Comparison of ENCODE assay signal across 17 cellular contexts in the genomic region with DNA sequence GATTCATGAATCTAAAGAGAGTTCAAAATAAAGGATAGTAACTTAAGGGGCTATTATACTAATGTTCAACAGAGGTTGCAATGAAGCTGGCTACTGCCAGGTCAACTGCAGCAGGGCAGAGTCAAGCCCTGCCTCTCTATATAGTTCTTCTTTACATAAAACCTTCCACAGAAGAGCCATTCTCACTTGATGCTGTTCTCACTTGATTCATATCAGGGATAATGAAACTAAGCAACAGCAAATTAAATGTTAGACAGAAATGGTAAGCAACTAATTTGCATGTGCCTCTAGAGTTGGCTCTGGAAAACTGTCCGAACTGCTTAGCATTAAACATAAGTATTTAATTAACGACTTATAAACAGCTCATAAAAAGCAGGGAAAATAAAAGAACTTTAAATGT. TPM values are rescaled to one million over a fixed set of nuclear protein-coding genes. Genes with fewer than 3 reads are reported as not detected.
DNase-seq lines count a peak whose midpoint lies in the region; ATAC-seq, FAIRE-seq and TF ChIP-seq lines count a peak whose summit lies in the region.
"Had no signal": no experiment of that assay in that cellular context is flagged by ENCODE, and none has a peak within 500 bp of the region (broad histone marks: within the 10 kb centered on the region; RNA-seq: fewer than 3 reads in every experiment).

No MANE protein-coding gene starts in this region.

- intact Hi-C loops in right lobe of liver (cut with DNase I), result no loop called here
- intact Hi-C loops in HepG2 (cut with micrococcal nuclease; ENCODE audit: unreplicated experiment), result no loop called here
- intact Hi-C loops in vagina (cut with DNase I), result no loop called here

- H3K4me2 ChIP-seq in HepG2 (ENCODE audit: low read depth, low read length), result no peak overlapping the region

- TF ChIP-seq RAD21 in HepG2 (CRISPR knock-in tag; IDR thresholded peaks at IDR 0.05), result no peak

- H3K4me3 Mint-ChIP-seq in T-cell, result peak overlapping the region in 2 of 3 donors; percentile 40 to 61
- H3K4me3 Mint-ChIP-seq: WTC11 had no signal

- POLR2A ChIA-PET in HepG2 (lab: Yijun Ruan, JAX) (no interaction called here), T-cell (lab: Charles Lee) (interaction anchor here (0.6 to 0.7 kb wide), 2 partner anchors 13 to 181 kb away, joined by 3 to 7 read pairs; no protein-coding TSS in a partner anchor)

- H3K4me3 ChIP-seq in right lobe of liver, result no peak overlapping the region
- H3K4me3 ChIP-seq in HepG2 (replicated peaks in 1 of 3; ENCODE audit: insufficient read depth in 1 of 3, low read depth in 2 of 3, low read length in 3 of 3), result no peak overlapping the region
- no peak overlapping the region for H3K4me3 ChIP-seq in vagina
- H3K4me3 ChIP-seq: pancreas had no signal

- TF ChIP-seq CTCF in right lobe of liver (IDR thresholded peaks at IDR 0.05), result no peak
- no peak for TF ChIP-seq CTCF in HepG2 (CRISPR knock-in tag; IDR thresholded peaks at IDR 0.05)
- no peak for TF ChIP-seq CTCF in vagina (IDR thresholded peaks at IDR 0.05)

- H3K4me1 ChIP-seq in right lobe of liver, result peaks cover 0 to 19% (median 2%) of the 10 kb centered on the region in 4 donors
- peaks cover 19% of the 10 kb centered on the region for H3K4me1 ChIP-seq in HepG2 (ENCODE audit: insufficient read depth, low read length)
- no peaks in the 10 kb centered on the region for H3K4me1 ChIP-seq in vagina
- H3K4me1 ChIP-seq: pancreas had no signal

- no peak for TF ChIP-seq EP300 in HepG2 (IDR thresholded peaks at IDR 0.05; ENCODE audit: low read depth in 2 of 2, low read length in 2 of 2)
- TF ChIP-seq EP300 in HepG2 (CRISPR knock-in tag; IDR thresholded peaks at IDR 0.05; ENCODE audit: borderline replicate concordance), result no peak

- FAIRE-seq in HepG2 (lab: Jason Lieb, UNC), result no peak
- FAIRE-seq: pancreas, small intestine had no signal

- H3K9me3 ChIP-seq in right lobe of liver, result no peaks in the 10 kb centered on the region
- H3K9me3 ChIP-seq in HepG2 (ENCODE audit: low read length), result no peaks in the 10 kb centered on the region
- H3K9me3 ChIP-seq in vagina, result no peaks in the 10 kb centered on the region
- H3K9me3 ChIP-seq: BE2C, pancreas, Peyer's patch had no signal

- H3K4me1 Mint-ChIP-seq in T-cell, result peaks cover 9 to 39% (median 31%) of the 10 kb centered on the region in 3 donors

- H3K27ac ChIP-seq in right lobe of liver (peak overlapping the region; percentile 0 to 49 (median 19)), HepG2 (ENCODE audit: extremely low read length, insufficient read depth, low read length) (no peak overlapping the region), vagina (peak overlapping the region; percentile 20)
- H3K27ac ChIP-seq: pancreas, Peyer's patch had no signal

- H4K20me1 ChIP-seq in HepG2 (ENCODE audit: insufficient read depth, low read length), result no peaks in the 10 kb centered on the region

- H3K9ac ChIP-seq in HepG2 (ENCODE audit: insufficient read depth, low read depth, low read length), result no peak overlapping the region

- H3K27me3 Mint-ChIP-seq in T-cell, result no peaks in the 10 kb centered on the region

- no TSS peak for BruUV-seq in HepG2 (replicated peaks; lab: Mats Ljungman, UMichigan)

- in situ Hi-C loops in HepG2 (cut with HindIII; ENCODE audit: extremely low pct_ligation_motif_present, low pct_unique_long_range_greater_than_20kb), result no loop called here

- H3K9me3 Mint-ChIP-seq in T-cell, result no peaks in the 10 kb centered on the region
- H3K9me3 Mint-ChIP-seq: WTC11 had no signal

- peaks cover 38% of the 10 kb centered on the region for H3K36me3 Mint-ChIP-seq in T-cell

- TF ChIP-seq POLR2A in right lobe of liver (IDR thresholded peaks at IDR 0.05) (no peak), HepG2 (IDR thresholded peaks at IDR 0.05; ENCODE audit: insufficient read depth in 1 of 2, low read depth in 2 of 2, low read length in 2 of 2) (no peak), vagina (IDR thresholded peaks at IDR 0.05) (no peak)

- no peak overlapping the region for H2AFZ ChIP-seq in HepG2 (ENCODE audit: low read length)

- H3K79me2 ChIP-seq in HepG2 (ENCODE audit: insufficient read depth, low read length), result no peaks in the 10 kb centered on the region

- CTCF ChIA-PET in HepG2 (lab: Yijun Ruan, JAX; ENCODE audit: low intra/inter-chr PET ratio, low total read pairs), result no interaction called here
- CTCF ChIA-PET in T-cell (lab: Charles Lee), result interaction anchor here in 1 of 2 donors (0.7 to 1.2 kb wide), 2 partner anchors 22 to 199 kb away, joined by 3 read pairs; no protein-coding TSS in a partner anchor

- WGBS in right lobe of liver (ENCODE audit: insufficient coverage, low coverage, low lambda C conversion rate, missing lambda C conversion rate), result 37% methylated on average over 2 of the region's 2 CpGs
- 97% methylated on average over 2 of the region's 2 CpGs for WGBS in HepG2 (ENCODE audit: low lambda C conversion rate)

- DNase-seq in right lobe of liver (no peak), HepG2 (ENCODE audit: low spot score) (no peak), T-cell (no peak), fibroblast of gingiva (ENCODE audit: low read depth) (peak; percentile 5), vagina (ENCODE audit: extremely low spot score in 2 of 2) (no peak), NCI-H446 treated with DMSO at 0.1 percent for 48 hours (lab: John Stamatoyannopoulos, UW) (no peak), NCI-H748 treated with DMSO at 0.1 percent for 48 hours (lab: John Stamatoyannopoulos, UW) (no peak)
- DNase-seq: BE2C, H7, islet precursor cell, NCI-H1417, NCI-H446, pancreas, Peyer's patch had no signal

- ATAC-seq in right lobe of liver, result no peak
- no peak for ATAC-seq in HepG2
- no peak for ATAC-seq in T-cell (replicated peaks in 1 of 4)
- ATAC-seq in HG03354 (IDR thresholded peaks at IDR 0.05; ENCODE audit: poor library complexity, severe bottlenecking, unreplicated experiment), result no peak
- ATAC-seq: WTC11 had no signal

- H3K27me3 ChIP-seq in right lobe of liver (no peaks in the 10 kb centered on the region), HepG2 (ENCODE audit: control insufficient read depth in 1 of 2, insufficient read depth in 2 of 2, low read length in 2 of 2) (no peaks in the 10 kb centered on the region), vagina (no peaks in the 10 kb centered on the region)
- H3K27me3 ChIP-seq: BE2C, pancreas, Peyer's patch had no signal

- H3K27ac Mint-ChIP-seq in T-cell, result peak overlapping the region; percentile 93 to 97

- H3K36me3 ChIP-seq in right lobe of liver (peaks cover 0 to 12% (median 0%) of the 10 kb centered on the region in 4 donors), HepG2 (replicated peaks in 1 of 2; ENCODE audit: control insufficient read depth in 1 of 2, insufficient read depth in 2 of 2, low read length in 2 of 2) (peaks cover 4 to 58% of the 10 kb centered on the region in 2 experiments; a peak in 4 of 5 replicates), vagina (peaks cover 0 to 18% of the 10 kb centered on the region in 2 donors)

RNA-seq across cellular contexts. Expression of gene CCSAP, which starts 17.4 kb away (rescaled TPM):
- 1 to 10 TPM; 1.4 to 3.2 (median 1.7) TPM for total RNA-seq in right lobe of liver
- 9.0 and 10.0 TPM in 2 replicates for total RNA-seq in HepG2 (2016; rRNA removed; fragmentation: Illumina TruSeq; extraction: Trizol)
- 1.1 and 1.4 TPM in 2 replicates for total RNA-seq in HepG2 (2016; cell fraction: cytosol; rRNA removed; fragmentation: Illumina TruSeq; extraction: Trizol; ENCODE audit: low read depth)
- total RNA-seq in HepG2 (2016; cell fraction: insoluble cytoplasmic fraction; rRNA removed; fragmentation: Illumina TruSeq; extraction: Trizol), result 9.1 and 10.6 TPM in 2 replicates
- total RNA-seq in HepG2 (2016; cell fraction: membrane; rRNA removed; fragmentation: Illumina TruSeq; extraction: Trizol), result 5.1 and 6.2 TPM in 2 replicates
- total RNA-seq in HepG2 (2016; cell fraction: nucleus; rRNA removed; fragmentation: Illumina TruSeq; extraction: Trizol), result 8.2 and 9.2 TPM in 2 replicates
- polyA plus RNA-seq in HepG2 (2011; rRNA removed), result 3.1 and 3.7 TPM in 2 replicates
- polyA plus RNA-seq in HepG2 (2011; cell fraction: cytosol; rRNA removed), result 1.8 and 2.8 TPM in 2 replicates
- 4.2 TPM in 2 replicates for polyA plus RNA-seq in HepG2 (2011; cell fraction: nucleus; rRNA removed)
- polyA plus RNA-seq in HepG2 (2012), result 3.8 and 4.7 TPM in 2 replicates
- 0.62 and 0.77 TPM in 2 replicates for polyA plus RNA-seq in HepG2 (2016; cell fraction: cytosol; fragmentation: Illumina TruSeq; extraction: Trizol; ENCODE audit: low read depth)
- 8.6 TPM in 2 replicates for polyA plus RNA-seq in HepG2 (2016; cell fraction: insoluble cytoplasmic fraction; fragmentation: Illumina TruSeq; extraction: Trizol; ENCODE audit: low read depth)
- 2.5 TPM in 2 replicates for polyA plus RNA-seq in HepG2 (2016; cell fraction: membrane; fragmentation: Illumina TruSeq; extraction: Trizol; ENCODE audit: low read depth)
- 11.2 and 11.4 TPM in 2 replicates for polyA plus RNA-seq in HepG2 (2016; cell fraction: nucleus; fragmentation: Illumina TruSeq; extraction: Trizol; ENCODE audit: insufficient read depth, low read depth)
- polyA minus RNA-seq in HepG2 (2011; rRNA and poly(A)+ RNA removed; ENCODE audit: low replicate concordance), result 3.9 and 4.7 TPM in 2 replicates
- 5.4 and 5.9 TPM in 2 replicates for polyA minus RNA-seq in HepG2 (2011; cell fraction: cytosol; rRNA and poly(A)+ RNA removed)
- 8.7 and 9.3 TPM in 2 replicates for polyA minus RNA-seq in HepG2 (2011; cell fraction: nucleus; rRNA and poly(A)+ RNA removed)
- total RNA-seq in T-cell, result 10 to 100 TPM in 2 of 5 donors, 1 to 10 TPM in 3; 7.9 to 11.4 (median 8.9) TPM
- 3.9 TPM for total RNA-seq in vagina

RNA-seq across cellular contexts. Expression of gene RAB4A, which starts 54.5 kb away (rescaled TPM):
- 10 to 100 TPM; 23.3 to 66.4 (median 50.0) TPM for total RNA-seq in right lobe of liver
- 76.6 and 80.1 TPM in 2 replicates for total RNA-seq in HepG2 (2016; rRNA removed; fragmentation: Illumina TruSeq; extraction: Trizol)
- total RNA-seq in HepG2 (2016; cell fraction: cytosol; rRNA removed; fragmentation: Illumina TruSeq; extraction: Trizol; ENCODE audit: low read depth), result 135 and 139 TPM in 2 replicates
- total RNA-seq in HepG2 (2016; cell fraction: insoluble cytoplasmic fraction; rRNA removed; fragmentation: Illumina TruSeq; extraction: Trizol), result 71.2 and 81.9 TPM in 2 replicates
- total RNA-seq in HepG2 (2016; cell fraction: membrane; rRNA removed; fragmentation: Illumina TruSeq; extraction: Trizol), result 213 and 217 TPM in 2 replicates
- total RNA-seq in HepG2 (2016; cell fraction: nucleus; rRNA removed; fragmentation: Illumina TruSeq; extraction: Trizol), result 41.7 and 48.3 TPM in 2 replicates
- 41.6 and 56.0 TPM in 2 replicates for polyA plus RNA-seq in HepG2 (2011; rRNA removed)
- 53.2 and 57.4 TPM in 2 replicates for polyA plus RNA-seq in HepG2 (2011; cell fraction: cytosol; rRNA removed)
- polyA plus RNA-seq in HepG2 (2011; cell fraction: nucleus; rRNA removed), result 15.9 and 18.4 TPM in 2 replicates
- polyA plus RNA-seq in HepG2 (2012), result 71.3 and 87.6 TPM in 2 replicates
- 296 and 305 TPM in 2 replicates for polyA plus RNA-seq in HepG2 (2016; cell fraction: cytosol; fragmentation: Illumina TruSeq; extraction: Trizol; ENCODE audit: low read depth)
- 113 and 114 TPM in 2 replicates for polyA plus RNA-seq in HepG2 (2016; cell fraction: insoluble cytoplasmic fraction; fragmentation: Illumina TruSeq; extraction: Trizol; ENCODE audit: low read depth)
- polyA plus RNA-seq in HepG2 (2016; cell fraction: membrane; fragmentation: Illumina TruSeq; extraction: Trizol; ENCODE audit: low read depth), result 280 and 289 TPM in 2 replicates
- polyA plus RNA-seq in HepG2 (2016; cell fraction: nucleus; fragmentation: Illumina TruSeq; extraction: Trizol; ENCODE audit: insufficient read depth, low read depth), result 77.5 and 84.8 TPM in 2 replicates
- 3.1 and 9.3 TPM in 2 replicates for polyA minus RNA-seq in HepG2 (2011; rRNA and poly(A)+ RNA removed; ENCODE audit: low replicate concordance)
- polyA minus RNA-seq in HepG2 (2011; cell fraction: cytosol; rRNA and poly(A)+ RNA removed), result 17.1 and 18.2 TPM in 2 replicates
- 41.3 and 46.1 TPM in 2 replicates for polyA minus RNA-seq in HepG2 (2011; cell fraction: nucleus; rRNA and poly(A)+ RNA removed)
- total RNA-seq in T-cell, result 10 to 100 TPM; 25.4 to 52.1 (median 44.6) TPM
- 16.5 TPM for total RNA-seq in vagina
